1 cellular context compared by ENCODE assay signal in the genomic region with DNA sequence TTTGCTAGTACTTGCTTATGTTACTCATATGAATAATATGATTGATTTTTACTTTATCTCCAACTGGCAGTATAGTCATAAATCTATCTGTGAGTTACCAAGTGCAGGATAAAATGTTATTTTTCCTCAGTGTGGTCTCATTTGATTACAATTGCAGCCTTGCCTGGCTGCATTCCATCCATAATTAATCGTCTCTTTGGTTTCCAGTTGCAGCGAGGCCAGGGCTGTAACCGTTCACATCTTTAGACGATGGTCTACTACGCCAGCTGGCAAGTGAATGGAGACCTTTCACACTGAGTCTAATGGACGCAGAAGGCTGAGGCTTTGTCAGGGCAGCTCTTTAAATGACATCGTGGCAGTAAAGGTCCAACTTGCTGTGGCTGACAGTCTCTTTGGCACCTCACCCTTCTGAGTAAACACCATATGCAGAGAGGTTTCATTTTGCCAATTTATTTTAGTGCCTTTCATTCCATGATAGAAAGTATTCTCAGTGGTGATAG.
TF ChIP-seq lines count a peak whose summit lies in the region.

No MANE protein-coding gene starts in this region.

TF ChIP-seq in GM23338, 12 proteins besides CTCF, POLR2A, EP300 and RAD21 (continued from another document):
- TF ChIP-seq, protein P1, sequence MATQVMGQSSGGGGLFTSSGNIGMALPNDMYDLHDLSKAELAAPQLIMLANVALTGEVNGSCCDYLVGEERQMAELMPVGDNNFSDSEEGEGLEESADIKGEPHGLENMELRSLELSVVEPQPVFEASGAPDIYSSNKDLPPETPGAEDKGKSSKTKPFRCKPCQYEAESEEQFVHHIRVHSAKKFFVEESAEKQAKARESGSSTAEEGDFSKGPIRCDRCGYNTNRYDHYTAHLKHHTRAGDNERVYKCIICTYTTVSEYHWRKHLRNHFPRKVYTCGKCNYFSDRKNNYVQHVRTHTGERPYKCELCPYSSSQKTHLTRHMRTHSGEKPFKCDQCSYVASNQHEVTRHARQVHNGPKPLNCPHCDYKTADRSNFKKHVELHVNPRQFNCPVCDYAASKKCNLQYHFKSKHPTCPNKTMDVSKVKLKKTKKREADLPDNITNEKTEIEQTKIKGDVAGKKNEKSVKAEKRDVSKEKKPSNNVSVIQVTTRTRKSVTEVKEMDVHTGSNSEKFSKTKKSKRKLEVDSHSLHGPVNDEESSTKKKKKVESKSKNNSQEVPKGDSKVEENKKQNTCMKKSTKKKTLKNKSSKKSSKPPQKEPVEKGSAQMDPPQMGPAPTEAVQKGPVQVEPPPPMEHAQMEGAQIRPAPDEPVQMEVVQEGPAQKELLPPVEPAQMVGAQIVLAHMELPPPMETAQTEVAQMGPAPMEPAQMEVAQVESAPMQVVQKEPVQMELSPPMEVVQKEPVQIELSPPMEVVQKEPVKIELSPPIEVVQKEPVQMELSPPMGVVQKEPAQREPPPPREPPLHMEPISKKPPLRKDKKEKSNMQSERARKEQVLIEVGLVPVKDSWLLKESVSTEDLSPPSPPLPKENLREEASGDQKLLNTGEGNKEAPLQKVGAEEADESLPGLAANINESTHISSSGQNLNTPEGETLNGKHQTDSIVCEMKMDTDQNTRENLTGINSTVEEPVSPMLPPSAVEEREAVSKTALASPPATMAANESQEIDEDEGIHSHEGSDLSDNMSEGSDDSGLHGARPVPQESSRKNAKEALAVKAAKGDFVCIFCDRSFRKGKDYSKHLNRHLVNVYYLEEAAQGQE (IDR thresholded peaks at IDR 0.05; ENCODE audit: unreplicated experiment) = no peak
- TF ChIP-seq EZH2phosphoT487 (IDR thresholded peaks at IDR 0.05; ENCODE audit: unreplicated experiment) = no peak
- TF ChIP-seq NANOG (IDR thresholded peaks at IDR 0.05; ENCODE audit: borderline replicate concordance) = no peak
